Comparison of ENCODE assay signal across 19 cellular contexts in genomic region chr16:23486480-23486879, GRCh38.
"Had no signal": no experiment of that assay in that cellular context is flagged by ENCODE, and none has a peak within 500 bp of the region (broad histone marks: within the 10 kb centered on the region; RNA-seq: fewer than 3 reads in every experiment).

No MANE protein-coding gene starts in this region.

- DNase-seq: activated B cell treated with CpG ODN at 0.5 μM for 24 hours; activated CD4-positive, alpha-beta memory T cell treated with anti-CD3 and anti-CD28 coated beads for 36 hours; activated CD4-positive, alpha-beta T cell treated with anti-CD3 and anti-CD28 coated beads for 4 hours; activated naive CD4-positive, alpha-beta T cell treated with anti-CD3 and anti-CD28 coated beads for 36 hours; activated T-cell treated with anti-CD3 and anti-CD28 coated beads, Interleukin-2, amount 50 U/mL, for 1 hour; central memory CD4-positive, alpha-beta T cell; colonic mucosa; gastrocnemius medialis; head of caudate nucleus; kidney; stimulated activated CD4-positive, alpha-beta T cell treated with anti-CD3 and anti-CD28 coated beads, Interleukin-4, amount 100 ng/mL, for 24 hours; stimulated activated naive B cell treated with anti-CD40 and anti-IgM and Interleukin-4, amounts not matched to agents 10 μg/mL and 1 μg/mL and 100 μg/mL, for 72 hours; tibial artery had no signal

- H3K4me1 ChIP-seq: colonic mucosa, gastrocnemius medialis, tibial artery, vagina had no signal

- H3K9me3 ChIP-seq: colonic mucosa, gastrocnemius medialis, tibial artery, vagina had no signal

- H3K27ac Mint-ChIP-seq: activated B cell treated with CpG ODN at 0.5 μM for 24 hours; activated CD4-positive, alpha-beta memory T cell treated with anti-CD3 and anti-CD28 coated beads for 36 hours; activated naive CD4-positive, alpha-beta T cell treated with anti-CD3 and anti-CD28 coated beads for 36 hours; brain had no signal

- ATAC-seq: gastrocnemius medialis; left lobe of liver; sciatic nerve; stimulated activated naive B cell treated with anti-CD40 and anti-IgM and Interleukin-4, amounts not matched to agents 10 μg/mL and 1 μg/mL and 100 μg/mL, for 72 hours had no signal

- H3K27ac ChIP-seq: colonic mucosa, gastrocnemius medialis, tibial artery, vagina had no signal

- H3K27me3 Mint-ChIP-seq: activated B cell treated with CpG ODN at 0.5 μM for 24 hours; activated CD4-positive, alpha-beta memory T cell treated with anti-CD3 and anti-CD28 coated beads for 36 hours; brain; stimulated activated naive B cell treated with anti-CD40 and anti-IgM and Interleukin-4, amounts not matched to agents 10 μg/mL and 1 μg/mL and 100 μg/mL, for 72 hours had no signal

- H3K4me3 ChIP-seq: colonic mucosa, gastrocnemius medialis, smooth muscle cell, tibial artery, vagina had no signal

- H3K27me3 ChIP-seq: colonic mucosa, gastrocnemius medialis, tibial artery, vagina had no signal

- H3K4me3 Mint-ChIP-seq: activated B cell treated with CpG ODN at 0.5 μM for 24 hours; activated CD4-positive, alpha-beta memory T cell treated with anti-CD3 and anti-CD28 coated beads for 36 hours; activated naive CD4-positive, alpha-beta T cell treated with anti-CD3 and anti-CD28 coated beads for 36 hours; brain; neural crest cell; stimulated activated naive B cell treated with anti-CD40 and anti-IgM and Interleukin-4, amounts not matched to agents 10 μg/mL and 1 μg/mL and 100 μg/mL, for 72 hours had no signal

- H3K4me1 Mint-ChIP-seq: brain, neural crest cell had no signal

- H3K9me3 Mint-ChIP-seq: activated B cell treated with CpG ODN at 0.5 μM for 24 hours; activated CD4-positive, alpha-beta memory T cell treated with anti-CD3 and anti-CD28 coated beads for 36 hours; activated naive CD4-positive, alpha-beta T cell treated with anti-CD3 and anti-CD28 coated beads for 36 hours; brain; neural crest cell; stimulated activated naive B cell treated with anti-CD40 and anti-IgM and Interleukin-4, amounts not matched to agents 10 μg/mL and 1 μg/mL and 100 μg/mL, for 72 hours had no signal
